Comparison of ENCODE assay signal across 20 cellular contexts in the genomic region with DNA sequence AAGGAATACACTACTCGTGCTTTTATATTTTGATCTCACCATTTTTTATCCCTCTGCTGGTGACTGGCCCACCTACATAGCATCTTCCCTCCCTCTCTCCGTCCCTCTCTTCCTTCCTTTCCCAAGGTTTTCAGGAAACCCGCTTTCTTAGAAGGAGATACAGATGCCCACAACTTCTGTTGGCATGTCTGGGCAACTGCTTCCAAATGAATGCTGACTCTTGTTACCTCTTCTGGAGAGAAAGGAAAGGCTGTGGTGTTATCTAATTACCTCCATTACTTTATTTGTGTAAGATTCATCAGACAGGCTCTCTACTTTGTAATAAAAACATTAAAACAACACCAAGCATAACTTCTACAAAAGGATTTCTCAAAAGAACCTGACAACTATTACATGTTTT. TPM values are rescaled to one million over a fixed set of nuclear protein-coding genes. Genes with fewer than 3 reads are reported as not detected.
DNase-seq lines count a peak whose midpoint lies in the region; TF ChIP-seq lines count a peak whose summit lies in the region.
"Had no signal": no experiment of that assay in that cellular context is flagged by ENCODE, and none has a peak within 500 bp of the region (broad histone marks: within the 10 kb centered on the region; RNA-seq: fewer than 3 reads in every experiment).

No MANE protein-coding gene starts in this region.

- H2AFZ ChIP-seq in ACC112 (ENCODE audit: low read length, unreplicated experiment) (peak overlapping the region; percentile 4), mammary epithelial cell (ENCODE audit: low read depth, low read length) (peak overlapping the region; percentile 81)

- H3K27ac Mint-ChIP-seq in progenitor cell of endocrine pancreas = no peak overlapping the region
- H3K27ac Mint-ChIP-seq: CD8-positive, alpha-beta T cell had no signal

- H3K27me3 ChIP-seq in ACC112 (ENCODE audit: insufficient read depth, low read length) = no peaks in the 10 kb centered on the region
- no peaks in the 10 kb centered on the region for H3K27me3 ChIP-seq in mammary epithelial cell (ENCODE audit: insufficient read depth, low read length)
- H3K27me3 ChIP-seq in effector memory CD4-positive, alpha-beta T cell (replicated peaks; ENCODE audit: control insufficient read depth, insufficient read depth, low read length, poor library complexity, severe bottlenecking) = no peaks in the 10 kb centered on the region
- no peaks in the 10 kb centered on the region for H3K27me3 ChIP-seq in uterus
- H3K27me3 ChIP-seq: BLaER1 treated with 17β-estradiol and CSF1 and Interleukin-3, amounts not matched to agents 10 nM and 100 nM had no signal

- H3K4me2 ChIP-seq in mammary epithelial cell (ENCODE audit: insufficient read depth, low read depth, low read length) = peak overlapping the region; percentile 53
- H3K4me2 ChIP-seq: BLaER1 treated with 17β-estradiol and CSF1 and Interleukin-3, amounts not matched to agents 10 nM and 100 nM had no signal

- peaks cover 11% of the 10 kb centered on the region for H3K79me2 ChIP-seq in ACC112 (ENCODE audit: control insufficient read depth, insufficient read depth, low read length, unreplicated experiment)
- H3K79me2 ChIP-seq in mammary epithelial cell (ENCODE audit: insufficient read depth, low read length) = peaks cover 48% of the 10 kb centered on the region

- H3K4me1 ChIP-seq in ACC112 (ENCODE audit: control insufficient read depth, insufficient read depth, low read length, unreplicated experiment) (peaks cover 7% of the 10 kb centered on the region), HEK293 (ENCODE audit: control insufficient read depth, insufficient read depth, low read length) (no peaks in the 10 kb centered on the region), mammary epithelial cell (ENCODE audit: insufficient read depth, low read length) (peaks cover 13% of the 10 kb centered on the region), uterus (no peaks in the 10 kb centered on the region)
- H3K4me1 ChIP-seq in effector memory CD4-positive, alpha-beta T cell (ENCODE audit: control insufficient read depth, insufficient read depth, low read length, poor library complexity, severe bottlenecking) = no peaks in the 10 kb centered on the region

- BruUV-seq in mammary epithelial cell (replicated peaks; lab: Mats Ljungman, UMichigan) = no TSS peak

- H3K36me3 Mint-ChIP-seq in progenitor cell of endocrine pancreas (ENCODE audit: insufficient read depth) = peaks cover 3% of the 10 kb centered on the region
- H3K36me3 Mint-ChIP-seq: CD8-positive, alpha-beta T cell had no signal

- H3K9me3 Mint-ChIP-seq in progenitor cell of endocrine pancreas (ENCODE audit: low read depth) = no peaks in the 10 kb centered on the region
- H3K9me3 Mint-ChIP-seq: CD8-positive, alpha-beta T cell had no signal

- peaks cover 1% of the 10 kb centered on the region for H3K4me1 Mint-ChIP-seq in progenitor cell of endocrine pancreas (ENCODE audit: low read depth)

- dilution Hi-C loops in mammary epithelial cell (cut with HindIII; ENCODE audit: low sequenced_read_pairs) = no loop called here

- CTCF ChIA-PET in HEK293 (lab: Yijun Ruan, JAX) = no interaction called here
- CTCF ChIA-PET in mammary epithelial cell (lab: Charles Lee; ENCODE audit: low non-redundant PET) = no interaction called here

- H3K4me3 ChIP-seq in ACC112 (ENCODE audit: low read depth, low read length) = no peak overlapping the region
- H3K4me3 ChIP-seq in HEK293 (ENCODE audit: low read depth, low read length) = no peak overlapping the region
- H3K4me3 ChIP-seq in mammary epithelial cell (replicated peaks in 1 of 3; ENCODE audit: insufficient read depth in 1 of 3, low read depth in 2 of 3, low read length in 3 of 3) = no peak overlapping the region
- H3K4me3 ChIP-seq in effector memory CD4-positive, alpha-beta T cell (ENCODE audit: insufficient read depth, low read depth, low read length, poor library complexity, severe bottlenecking) = no peak overlapping the region
- H3K4me3 ChIP-seq in uterus = no peak overlapping the region
- H3K4me3 ChIP-seq: BLaER1 treated with 17β-estradiol and CSF1 and Interleukin-3, amounts not matched to agents 10 nM and 100 nM; SK-N-MC had no signal

- H3K9me3 ChIP-seq in HEK293 (ENCODE audit: control insufficient read depth, insufficient read depth, low read depth, low read length) (no peaks in the 10 kb centered on the region), mammary epithelial cell (replicated peaks; ENCODE audit: insufficient read depth, low read length) (no peaks in the 10 kb centered on the region), uterus (no peaks in the 10 kb centered on the region)
- no peaks in the 10 kb centered on the region for H3K9me3 ChIP-seq in effector memory CD4-positive, alpha-beta T cell (ENCODE audit: control insufficient read depth, low read length)

- H3K36me3 ChIP-seq in ACC112 (ENCODE audit: insufficient read depth, low read length) (no peaks in the 10 kb centered on the region), HEK293 (ENCODE audit: control insufficient read depth in 2 of 2, insufficient read depth in 1 of 2, low read length in 2 of 2) (no peaks in the 10 kb centered on the region), mammary epithelial cell (ENCODE audit: insufficient read depth, low read length) (no peaks in the 10 kb centered on the region), uterus (no peaks in the 10 kb centered on the region)
- H3K36me3 ChIP-seq in effector memory CD4-positive, alpha-beta T cell (ENCODE audit: control insufficient read depth, insufficient read depth, low read length) = no peaks in the 10 kb centered on the region

- no peaks in the 10 kb centered on the region for H4K20me1 ChIP-seq in mammary epithelial cell (ENCODE audit: insufficient read depth, low read length)
- H4K20me1 ChIP-seq: BLaER1 treated with 17β-estradiol and CSF1 and Interleukin-3, amounts not matched to agents 10 nM and 100 nM had no signal

- intact Hi-C loops in mammary epithelial cell (cut with micrococcal nuclease) (no loop called here), uterus (cut with DNase I; ENCODE audit: low total_unique reads) (no loop called here)

- DNase-seq in mammary epithelial cell (peak; percentile 50), left kidney (ENCODE audit: low read depth, low spot score) (peak; percentile 36), progenitor cell of endocrine pancreas (ENCODE audit: low spot score, unreplicated experiment) (no peak), pons (ENCODE audit: low spot score) (no peak), uterus (no peak)
- DNase-seq in effector memory CD4-positive, alpha-beta T cell = no peak
- DNase-seq: Calu3; CD8-positive, alpha-beta T cell; KG1; NCI-H1048; NCI-H1436; NCI-H1930; NCI-H2227 treated with DMSO at 0.1 percent for 48 hours; NCI-H510A treated with DMSO at 0.1 percent for 48 hours; NCI-H774; SHP77 had no signal

- POLR2A ChIA-PET in HEK293 (lab: Yijun Ruan, JAX) = no interaction called here

- no peak for TF ChIP-seq POLR2A in uterus (IDR thresholded peaks at IDR 0.05)

- H3K4me3 Mint-ChIP-seq in progenitor cell of endocrine pancreas (ENCODE audit: low read depth) = no peak overlapping the region
- H3K4me3 Mint-ChIP-seq: CD8-positive, alpha-beta T cell had no signal

- 58% methylated on average over 3 of the region's 3 CpGs for WGBS in mammary epithelial cell (ENCODE audit: low coverage, missing lambda C conversion rate)

- no peak overlapping the region for H3K9ac ChIP-seq in mammary epithelial cell (ENCODE audit: insufficient read depth, low read length)
- H3K9ac ChIP-seq: BLaER1 treated with 17β-estradiol and CSF1 and Interleukin-3, amounts not matched to agents 10 nM and 100 nM had no signal

- in situ Hi-C loops in mammary epithelial cell (cut with MboI; ENCODE audit: low sequenced_read_pairs in 2 of 2) = no loop called here

- H3K27me3 Mint-ChIP-seq in progenitor cell of endocrine pancreas = no peaks in the 10 kb centered on the region

- no peak overlapping the region for H3K27ac ChIP-seq in ACC112 (ENCODE audit: low read depth, low read length)
- H3K27ac ChIP-seq in HEK293 (ENCODE audit: extremely low read depth, low read depth, low read length) = no peak overlapping the region
- H3K27ac ChIP-seq in mammary epithelial cell (ENCODE audit: insufficient read depth, low read depth, low read length) = peak overlapping the region; percentile 11
- no peak overlapping the region for H3K27ac ChIP-seq in effector memory CD4-positive, alpha-beta T cell (ENCODE audit: insufficient read depth, low read length, poor library complexity, severe bottlenecking)
- H3K27ac ChIP-seq in uterus = no peak overlapping the region
- H3K27ac ChIP-seq: BLaER1 treated with 17β-estradiol and CSF1 and Interleukin-3, amounts not matched to agents 10 nM and 100 nM; SK-N-MC had no signal

- TF ChIP-seq CTCF in HEK293 (tag by site-specific recombination; IDR thresholded peaks at IDR 0.05) = no peak
- TF ChIP-seq CTCF in mammary epithelial cell (conservative IDR thresholded peaks at IDR 0.05 in 1 of 2, IDR thresholded peaks at IDR 0.05 in 1 of 2; ENCODE audit: extremely low read depth in 1 of 2, insufficient read depth in 1 of 2, low read depth in 1 of 2, low read length in 2 of 2) = no peak
- no peak for TF ChIP-seq CTCF in progenitor cell of endocrine pancreas (IDR thresholded peaks at IDR 0.05; ENCODE audit: unreplicated experiment)
- no peak for TF ChIP-seq CTCF in uterus (IDR thresholded peaks at IDR 0.05)

TF ChIP-seq in HEK293, 187 proteins besides CTCF, POLR2A, EP300 and RAD21:
- TF ChIP-seq ZNF677 (tag by site-specific recombination; IDR thresholded peaks at IDR 0.05) (no peak), ZBTB8A (tag by site-specific recombination; IDR thresholded peaks at IDR 0.05) (no peak), KLF8 (tag by site-specific recombination; IDR thresholded peaks at IDR 0.05) (no peak), IKZF3 (tag by site-specific recombination; IDR thresholded peaks at IDR 0.05) (peak; percentile 10; the same call in 1 of the 2 replicates)
- TF ChIP-seq, protein P1, sequence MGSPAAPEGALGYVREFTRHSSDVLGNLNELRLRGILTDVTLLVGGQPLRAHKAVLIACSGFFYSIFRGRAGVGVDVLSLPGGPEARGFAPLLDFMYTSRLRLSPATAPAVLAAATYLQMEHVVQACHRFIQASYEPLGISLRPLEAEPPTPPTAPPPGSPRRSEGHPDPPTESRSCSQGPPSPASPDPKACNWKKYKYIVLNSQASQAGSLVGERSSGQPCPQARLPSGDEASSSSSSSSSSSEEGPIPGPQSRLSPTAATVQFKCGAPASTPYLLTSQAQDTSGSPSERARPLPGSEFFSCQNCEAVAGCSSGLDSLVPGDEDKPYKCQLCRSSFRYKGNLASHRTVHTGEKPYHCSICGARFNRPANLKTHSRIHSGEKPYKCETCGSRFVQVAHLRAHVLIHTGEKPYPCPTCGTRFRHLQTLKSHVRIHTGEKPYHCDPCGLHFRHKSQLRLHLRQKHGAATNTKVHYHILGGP (tag by site-specific recombination; IDR thresholded peaks at IDR 0.05) = 0 out of 2 replicates have a peak, but pooled peaks have one; percentile 38
TF ChIP-seq in HEK293: peak in this region for 2.

RNA-seq across cellular contexts. Expression of a gene that starts 20.2 kb away (rescaled TPM):
- total RNA-seq in mammary epithelial cell (10 to 100 TPM in 1 of 2 donors, 1 to 10 TPM in 1; 4.2 to 12.9 TPM), progenitor cell of endocrine pancreas (28.5 and 28.9 TPM in 2 replicates), uterus (10 to 100 TPM in 3 of 4 donors, 1 to 10 TPM in 1; 4.1 to 21.4 (median 15.9) TPM)
- 7.1 TPM for polyA plus RNA-seq in mammary epithelial cell
- polyA minus RNA-seq in mammary epithelial cell = 38.9 TPM

Comparison
In these comparisons a context has a peak if more than half of its experiments do, and no peak if none do; other contexts are left out.
1. DNase-seq: peak in mammary epithelial cell (single experiment) and left kidney (single experiment); none in progenitor cell of endocrine pancreas (single experiment), effector memory CD4-positive, alpha-beta T cell (0 of 3), pons (single experiment) and uterus (0 of 2).